ENCODE assay signal across 8 cellular contexts in the genomic region with DNA sequence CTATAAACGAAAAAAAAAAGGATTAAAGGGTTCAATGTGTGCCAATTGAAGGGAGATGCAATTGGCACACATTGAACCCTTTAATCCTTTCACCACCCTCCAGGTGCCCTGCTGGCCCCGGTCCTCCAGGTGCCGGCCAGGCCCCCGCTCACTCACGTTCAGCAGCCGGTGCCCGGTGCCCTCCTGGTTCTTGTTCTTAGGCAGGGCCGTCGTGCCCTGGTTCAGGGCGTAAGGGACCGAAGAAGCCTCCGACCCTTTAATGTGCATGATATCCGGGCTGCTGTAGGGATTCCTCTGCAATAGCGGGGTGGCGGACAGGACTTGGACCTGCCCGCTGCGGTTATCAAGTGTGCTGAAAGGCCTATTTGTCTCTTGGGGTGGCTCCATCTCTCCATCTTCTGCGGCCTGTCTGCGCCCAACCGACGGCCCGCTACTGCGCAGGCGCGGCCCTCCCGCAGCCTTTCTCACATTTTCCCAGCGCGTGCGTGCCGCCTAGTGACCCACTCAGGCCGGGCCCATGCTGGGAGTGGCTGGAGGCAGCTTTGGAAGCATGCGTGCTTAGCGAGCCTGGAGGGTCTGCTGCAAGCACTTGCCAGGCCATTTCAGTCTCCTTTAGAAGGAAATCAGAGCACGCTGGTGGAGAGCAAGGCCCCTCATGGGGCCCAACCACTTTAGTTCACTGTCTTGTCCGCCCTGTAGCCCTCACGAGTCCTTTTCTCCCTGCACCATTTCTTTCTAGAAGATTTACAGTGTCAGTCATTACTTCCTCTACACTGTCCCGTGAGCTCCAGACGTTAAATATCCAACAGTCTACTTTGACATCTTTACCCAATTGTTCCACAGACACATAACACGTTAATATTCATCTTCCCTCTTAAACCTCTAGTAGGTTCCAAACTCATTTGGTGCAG. TPM values are rescaled to one million over a fixed set of nuclear protein-coding genes. Genes with fewer than 3 reads are reported as not detected.
DNase-seq lines count a peak whose midpoint lies in the region; ATAC-seq and TF ChIP-seq lines count a peak whose summit lies in the region.

No MANE protein-coding gene starts in this region.

- no peaks in the 10 kb centered on the region for H3K27me3 Mint-ChIP-seq in activated naive CD4-positive, alpha-beta T cell treated with anti-CD3 and anti-CD28 coated beads for 36 hours (ENCODE audit: low read depth)

- no peaks in the 10 kb centered on the region for H3K4me1 Mint-ChIP-seq in activated naive CD4-positive, alpha-beta T cell treated with anti-CD3 and anti-CD28 coated beads for 36 hours (ENCODE audit: low read depth)

- no peak overlapping the region for H3K4me3 ChIP-seq in colonic mucosa
- H3K4me3 ChIP-seq in liver (ENCODE audit: low read depth in 1 of 3, low read length in 3 of 3): no peak overlapping the region
- H3K4me3 ChIP-seq in uterus: peak overlapping the region in 1 of 2 donors; percentile 15

- 51% methylated on average over 39 of the region's 39 CpGs for WGBS in liver

- TF ChIP-seq RAD21 in liver (IDR thresholded peaks at IDR 0.05): peak; percentile 35 to 70

- DNase-seq in activated naive CD4-positive, alpha-beta T cell treated with anti-CD3 and anti-CD28 coated beads for 36 hours: no peak
- no peak for DNase-seq in activated naive CD4-positive, alpha-beta T cell treated with anti-CD3 and anti-CD28 coated beads, Interleukin-2, amount 50 U/mL, for 72 hours (ENCODE audit: low spot score in 2 of 2)
- DNase-seq in colonic mucosa (peak; percentile 58), uterus (peak; percentile 60 to 75), HUDEP-2 (lab: John Stamatoyannopoulos, UW; ENCODE audit: unreplicated experiment in 76 of 76) (no peak), NCI-H2196 (lab: John Stamatoyannopoulos, UW; ENCODE audit: unreplicated experiment) (no peak)
- DNase-seq in stimulated activated CD4-positive, alpha-beta T cell treated with anti-CD3 and anti-CD28 coated beads, Interleukin-2, amount 100 ng/mL, for 48 hours: no peak

- no peak for ATAC-seq in activated naive CD4-positive, alpha-beta T cell treated with anti-CD3 and anti-CD28 coated beads, Interleukin-2, amount 50 U/mL, for 72 hours

- TF ChIP-seq POLR2A in uterus (IDR thresholded peaks at IDR 0.05): no peak

- H3K36me3 ChIP-seq in colonic mucosa (no peaks in the 10 kb centered on the region), liver (ENCODE audit: control insufficient read depth in 4 of 4, insufficient read depth in 3 of 4, low read depth in 1 of 4, low read length in 3 of 4) (no peaks in the 10 kb centered on the region), uterus (no peaks in the 10 kb centered on the region)

- H3K27ac Mint-ChIP-seq in activated naive CD4-positive, alpha-beta T cell treated with anti-CD3 and anti-CD28 coated beads for 36 hours: peak overlapping the region; percentile 14
- no peak overlapping the region for H3K27ac Mint-ChIP-seq in activated naive CD4-positive, alpha-beta T cell treated with anti-CD3 and anti-CD28 coated beads, Interleukin-2, amount 50 U/mL, for 72 hours

- no peak overlapping the region for H3K4me3 Mint-ChIP-seq in activated naive CD4-positive, alpha-beta T cell treated with anti-CD3 and anti-CD28 coated beads for 36 hours

- peak overlapping the region in 1 of 2 donors; percentile 1 for H3K9ac ChIP-seq in colonic mucosa (ENCODE audit: low read depth in 2 of 2, low read length in 2 of 2)
- no peak overlapping the region for H3K9ac ChIP-seq in liver (ENCODE audit: low read depth in 1 of 2, low read length in 2 of 2)

- no peaks in the 10 kb centered on the region for H3K9me3 Mint-ChIP-seq in activated naive CD4-positive, alpha-beta T cell treated with anti-CD3 and anti-CD28 coated beads for 36 hours
- no peaks in the 10 kb centered on the region for H3K9me3 Mint-ChIP-seq in activated naive CD4-positive, alpha-beta T cell treated with anti-CD3 and anti-CD28 coated beads, Interleukin-2, amount 50 U/mL, for 72 hours

- CTCF ChIA-PET in activated naive CD4-positive, alpha-beta T cell treated with anti-CD3 and anti-CD28 coated beads for 36 hours (lab: Charles Lee): no interaction called here

- TF ChIP-seq CTCF in colonic mucosa (IDR thresholded peaks at IDR 0.05): no peak
- peak; percentile 4 for TF ChIP-seq CTCF in liver (IDR thresholded peaks at IDR 0.05; ENCODE audit: low read depth, low read length, missing input control)
- peak; percentile 25 to 53 (median 46) for TF ChIP-seq CTCF in uterus (IDR thresholded peaks at IDR 0.05)

- intact Hi-C loops in activated naive CD4-positive, alpha-beta T cell treated with anti-CD3 and anti-CD28 coated beads for 36 hours (cut with micrococcal nuclease): no loop called here
- intact Hi-C loops in colonic mucosa (cut with DNase I): no loop called here
- intact Hi-C loops in uterus (cut with DNase I; ENCODE audit: low total_unique reads): no loop called here

- no peak overlapping the region for H3K27ac ChIP-seq in colonic mucosa
- H3K27ac ChIP-seq in liver (ENCODE audit: low read depth in 1 of 2, low read length in 2 of 2): no peak overlapping the region
- no peak overlapping the region for H3K27ac ChIP-seq in uterus

- H3K4me1 ChIP-seq in colonic mucosa (no peaks in the 10 kb centered on the region), liver (ENCODE audit: control insufficient read depth in 4 of 4, insufficient read depth in 4 of 4, low read length in 3 of 4) (peaks cover 0 to 2% (median 0%) of the 10 kb centered on the region in 4 donors), uterus (no peaks in the 10 kb centered on the region)

- H3K27me3 ChIP-seq in colonic mucosa (no peaks in the 10 kb centered on the region), liver (ENCODE audit: control insufficient read depth in 4 of 4, insufficient read depth in 4 of 4, low read length in 3 of 4) (no peaks in the 10 kb centered on the region), uterus (no peaks in the 10 kb centered on the region)

- H3K36me3 Mint-ChIP-seq in activated naive CD4-positive, alpha-beta T cell treated with anti-CD3 and anti-CD28 coated beads for 36 hours (ENCODE audit: low read depth): no peaks in the 10 kb centered on the region
- no peaks in the 10 kb centered on the region for H3K36me3 Mint-ChIP-seq in activated naive CD4-positive, alpha-beta T cell treated with anti-CD3 and anti-CD28 coated beads, Interleukin-2, amount 50 U/mL, for 72 hours

- H3K9me3 ChIP-seq in colonic mucosa (no peaks in the 10 kb centered on the region), liver (ENCODE audit: control insufficient read depth in 4 of 4, low read length in 3 of 4) (no peaks in the 10 kb centered on the region), uterus (no peaks in the 10 kb centered on the region)

TF ChIP-seq in liver, 16 proteins besides CTCF, POLR2A, EP300 and RAD21:
- TF ChIP-seq RXRA (IDR thresholded peaks at IDR 0.05) (no peak), EGR1 (IDR thresholded peaks at IDR 0.05; ENCODE audit: low read depth in 2 of 2) (no peak), NR2F2 (IDR thresholded peaks at IDR 0.05) (no peak), GABPA (IDR thresholded peaks at IDR 0.05 in 1 of 2, conservative IDR thresholded peaks at IDR 0.05 in 1 of 2) (no peak), HNF4G (IDR thresholded peaks at IDR 0.05) (no peak), YY1 (IDR thresholded peaks at IDR 0.05) (no peak), SP1 (IDR thresholded peaks at IDR 0.05) (no peak)

RNA-seq across cellular contexts. Expression of gene TMEM237, which starts 24.3 kb away (rescaled TPM):
- 10 to 100 TPM; 16.9 to 17.6 TPM for total RNA-seq in activated naive CD4-positive, alpha-beta T cell treated with anti-CD3 and anti-CD28 coated beads for 36 hours
- 10 to 100 TPM; 12.6 to 24.5 TPM for total RNA-seq in activated naive CD4-positive, alpha-beta T cell treated with anti-CD3 and anti-CD28 coated beads, Interleukin-2, amount 50 U/mL, for 72 hours
- total RNA-seq in colonic mucosa: 1 to 10 TPM; 4.5 to 7.1 TPM
- total RNA-seq in liver: 1 to 10 TPM; 2.0 to 5.2 TPM
- 1 to 10 TPM; 1.2 to 2.5 TPM for polyA plus RNA-seq in liver
- 10 to 100 TPM in 3 of 4 donors, 1 to 10 TPM in 1; 7.2 to 52.1 (median 26.0) TPM for total RNA-seq in uterus

Comparison
In these comparisons a context has a peak if more than half of its experiments do, and no peak if none do; other contexts are left out.
1. DNase-seq: peak in colonic mucosa (single experiment) and uterus (2 of 2); none in activated naive CD4-positive, alpha-beta T cell treated with anti-CD3 and anti-CD28 coated beads for 36 hours (single experiment), activated naive CD4-positive, alpha-beta T cell treated with anti-CD3 and anti-CD28 coated beads, Interleukin-2, amount 50 U/mL, for 72 hours (0 of 2), HUDEP-2 (0 of 76), NCI-H2196 (single experiment) and stimulated activated CD4-positive, alpha-beta T cell treated with anti-CD3 and anti-CD28 coated beads, Interleukin-2, amount 100 ng/mL, for 48 hours (0 of 2).